Comparison of ENCODE assay signal across 18 cellular contexts in genomic region chr15:93048426-93048721, GRCh38. TPM values are rescaled to one million over a fixed set of nuclear protein-coding genes. Genes with fewer than 3 reads are reported as not detected.
"Had no signal": no experiment of that assay in that cellular context is flagged by ENCODE, and none has a peak within 500 bp of the region (broad histone marks: within the 10 kb centered on the region; RNA-seq: fewer than 3 reads in every experiment).

No MANE protein-coding gene starts in this region.

- DNase-seq: activated CD4-positive, alpha-beta T cell treated with anti-CD3 and anti-CD28 coated beads for 1 hour; activated CD4-positive, alpha-beta T cell treated with anti-CD3 and anti-CD28 coated beads, Interleukin-2, amount 50 U/mL, for 1 hour; activated gamma-delta T cell; activated naive CD4-positive, alpha-beta T cell treated with anti-CD3 and anti-CD28 coated beads, Interleukin-2, amount 50 U/mL, for 16 hours; activated naive CD8-positive, alpha-beta T cell treated with anti-CD3 and anti-CD28 coated beads, Interleukin-2, amount 50 U/mL, for 24 hours; left ventricle myocardium inferior; retina; stimulated activated CD4-positive, alpha-beta T cell treated with anti-CD3 and anti-CD28 coated beads, Interleukin-2, amount 100 ng/mL, for 48 hours; stimulated activated naive CD4-positive, alpha-beta T cell treated with Interleukin-2 at 50 U/mL for 16 hours; uterus had no signal

- H3K4me1 ChIP-seq: foreskin keratinocyte, left ventricle myocardium inferior, uterus had no signal

- H3K4me3 ChIP-seq: hepatocyte, left ventricle myocardium inferior, tibial nerve, uterus had no signal

- H3K36me3 ChIP-seq: uterus had no signal

- H3K4me3 Mint-ChIP-seq: activated CD8-positive, alpha-beta T cell treated with anti-CD3 and anti-CD28 coated beads, Interleukin-2, amount 10 ng/mL, durations not matched to agents 7 days and 5 days; activated naive CD8-positive, alpha-beta T cell treated with anti-CD3 and anti-CD28 coated beads, Interleukin-2, amount 50 U/mL, for 24 hours; mesothelial cell of epicardium had no signal

- H3K27ac ChIP-seq: foreskin keratinocyte, hepatocyte, left ventricle myocardium inferior, uterus had no signal

- ATAC-seq: activated naive CD8-positive, alpha-beta T cell treated with anti-CD3 and anti-CD28 coated beads, Interleukin-2, amount 50 U/mL, for 24 hours had no signal

- H3K9me3 ChIP-seq: uterus had no signal

- H3K27ac Mint-ChIP-seq: activated naive CD8-positive, alpha-beta T cell treated with anti-CD3 and anti-CD28 coated beads, Interleukin-2, amount 50 U/mL, for 24 hours; mesothelial cell of epicardium had no signal

- H3K27me3 ChIP-seq: hepatocyte, tibial nerve, uterus had no signal

- FAIRE-seq: endometrium, TTC549 had no signal

RNA-seq across cellular contexts. Expression of gene RGMA, which starts 40.6 kb away (rescaled TPM):
- total RNA-seq: activated CD8-positive, alpha-beta T cell treated with anti-CD3 and anti-CD28 coated beads, Interleukin-2, amount 10 ng/mL, durations not matched to agents 7 days and 5 days; naive thymus-derived CD8-positive, alpha-beta T cell had no signal
- polyA plus RNA-seq: naive thymus-derived CD8-positive, alpha-beta T cell had no signal
